Comparison of ENCODE assay signal across 14 cellular contexts in the genomic region with DNA sequence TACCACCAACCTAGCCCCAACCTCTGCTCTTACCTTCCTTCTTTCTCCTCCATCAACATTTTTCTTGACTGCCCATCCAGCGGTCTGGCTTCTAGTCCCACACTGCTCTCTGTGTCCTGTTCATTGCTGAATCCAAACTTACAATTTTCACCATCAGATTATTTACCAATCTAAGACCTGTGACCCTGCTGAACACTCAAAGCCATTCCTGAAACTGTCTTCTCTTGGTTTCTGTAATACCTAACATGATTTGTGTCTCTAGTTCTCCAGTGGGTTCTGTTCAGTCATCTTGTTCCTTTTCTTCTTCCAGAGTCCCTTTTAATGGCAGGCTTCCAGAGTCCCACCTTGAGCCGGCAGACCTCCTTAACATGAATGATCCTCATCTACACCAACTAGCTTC. TPM values are rescaled to one million over a fixed set of nuclear protein-coding genes. Genes with fewer than 3 reads are reported as not detected.
A peak's percentile ranks its signal among the peaks of the same experiment; 100 is the strongest.
DNase-seq lines count a peak whose midpoint lies in the region; ATAC-seq and TF ChIP-seq lines count a peak whose summit lies in the region.
"Had no signal": no experiment of that assay in that cellular context is flagged by ENCODE, and none has a peak within 500 bp of the region (broad histone marks: within the 10 kb centered on the region; RNA-seq: fewer than 3 reads in every experiment).

No MANE protein-coding gene starts in this region.

- H3K18ac ChIP-seq in IMR-90 (ENCODE audit: low read depth, low read length), result peak overlapping the region; percentile 57; the same call in 1 of the 2 replicates

- H2AK5ac ChIP-seq in IMR-90 (ENCODE audit: low read depth, low read length), result peak overlapping the region; percentile 27; the same call in 1 of the 2 replicates

- H3K36me3 ChIP-seq in IMR-90 (ENCODE audit: control insufficient read depth, insufficient read depth, low read length), result no peaks in the 10 kb centered on the region
- no peaks in the 10 kb centered on the region for H3K36me3 ChIP-seq in BE2C
- H3K36me3 ChIP-seq: vagina had no signal

- POLR2A ChIA-PET in IMR-90 (lab: Charles Lee; ENCODE audit: unreplicated experiment), result no interaction called here

- no peak overlapping the region for H3K23ac ChIP-seq in IMR-90 (ENCODE audit: low read depth, low read length)

- H2BK120ac ChIP-seq in IMR-90 (ENCODE audit: low read depth, low read length), result no peak overlapping the region

- in situ Hi-C loops in IMR-90 (cut with MboI; ENCODE audit: low sequenced_read_pairs), result no loop called here
- in situ Hi-C loops in KBM-7 (cut with MboI; ENCODE audit: low pct_unique_long_range_greater_than_20kb, low sequenced_read_pairs), result no loop called here

- WGBS in IMR-90 (ENCODE audit: extremely low coverage in 2 of 2, insufficient read length in 1 of 2), 2 experiments, result no CpG with 5 or more reads among the region's 2 CpGs

- no peaks in the 10 kb centered on the region for H3K9me1 ChIP-seq in IMR-90 (ENCODE audit: insufficient read depth, low read length)

- H2AFZ ChIP-seq in IMR-90 (replicated peaks; ENCODE audit: low read length, poor library complexity), result no peak overlapping the region

- no peak overlapping the region; the same call in 2 of the 3 replicates for H2BK15ac ChIP-seq in IMR-90 (ENCODE audit: low read depth, low read length)

- no peak overlapping the region for H3K56ac ChIP-seq in IMR-90 (ENCODE audit: extremely low read depth, insufficient read depth, low read length)

- intact Hi-C loops in IMR-90 (cut with micrococcal nuclease), result no loop called here

- no peak overlapping the region for H4K8ac ChIP-seq in IMR-90 (ENCODE audit: low read depth in 2 of 2, low read length in 2 of 2)

- CTCF ChIA-PET in IMR-90 (lab: Yijun Ruan, JAX), result no interaction called here

- H3K9me3 ChIP-seq in IMR-90 (ENCODE audit: control insufficient read depth, insufficient read depth, low read length) (no peaks in the 10 kb centered on the region; the same call in 1 of the 2 replicates), BE2C (no peaks in the 10 kb centered on the region)
- H3K9me3 ChIP-seq: SK-N-SH, vagina had no signal

- peak overlapping the region; percentile 54; the same call in 1 of the 2 replicates for H4K5ac ChIP-seq in IMR-90 (ENCODE audit: low read depth, low read length)

- TF ChIP-seq POLR2A in IMR-90 (IDR thresholded peaks at IDR 0.05; ENCODE audit: low read depth, low read length), result no peak

- no peak overlapping the region for H4K91ac ChIP-seq in IMR-90 (ENCODE audit: insufficient read depth, low read depth, low read length)

- H4K20me1 ChIP-seq in IMR-90 (ENCODE audit: insufficient read depth, low read length), result peaks cover 58% of the 10 kb centered on the region

- H2AK9ac ChIP-seq in IMR-90 (replicated peaks; ENCODE audit: low read depth, low read length, poor library complexity), result no peak overlapping the region

- H3K4ac ChIP-seq in IMR-90 (ENCODE audit: low read depth, low read length), result no peak overlapping the region

- no peak overlapping the region for H3K14ac ChIP-seq in IMR-90 (replicated peaks; ENCODE audit: low read depth, low read length)

- BruUV-seq in IMR-90 (replicated peaks; lab: Mats Ljungman, UMichigan), result no TSS peak

- TF ChIP-seq CTCF in GM12864 (IDR thresholded peaks at IDR 0.05; ENCODE audit: low read depth, low read length, missing control alignments) (no peak), IMR-90 (conservative IDR thresholded peaks at IDR 0.05; ENCODE audit: low read depth, low read length) (no peak), BE2C (IDR thresholded peaks at IDR 0.05; ENCODE audit: low read depth, low read length) (no peak)

- H3K27ac ChIP-seq in IMR-90 (ENCODE audit: insufficient read depth, low read length), result no peak overlapping the region
- H3K27ac ChIP-seq: vagina had no signal

- H3K9ac ChIP-seq in IMR-90 (ENCODE audit: low read depth, low read length), result no peak overlapping the region
- H3K9ac ChIP-seq: SK-N-SH had no signal

- H3K4me1 ChIP-seq in IMR-90 (ENCODE audit: control insufficient read depth, insufficient read depth, low read length), result peaks cover 5% of the 10 kb centered on the region
- H3K4me1 ChIP-seq in BE2C, result no peaks in the 10 kb centered on the region

- H2BK5ac ChIP-seq in IMR-90 (ENCODE audit: low read depth, low read length, poor library complexity, severe bottlenecking), result no peak overlapping the region

- H3K4me2 ChIP-seq in IMR-90 (ENCODE audit: low read depth, low read length), result no peak overlapping the region
- H3K4me2 ChIP-seq: SK-N-SH had no signal

- ATAC-seq in GM21526 (IDR thresholded peaks at IDR 0.05; ENCODE audit: low FRiP score, unreplicated experiment), result peak; percentile 48
- ATAC-seq in IMR-90 (ENCODE audit: low read depth), result no peak
- ATAC-seq in left lobe of liver, result peak; percentile 67
- ATAC-seq: naive thymus-derived CD8-positive, alpha-beta T cell had no signal

- DNase-seq in GM12864 (ENCODE audit: low read depth) (no peak), IMR-90 (no peak), left lobe of liver (ENCODE audit: low spot score) (no peak), BE2C (no peak), KBM-7 (no peak), AG20443 (ENCODE audit: low spot score) (no peak), T-helper 1 cell (no peak)
- DNase-seq: activated CD4-positive, alpha-beta T cell treated with anti-CD3 and anti-CD28 coated beads for 4 hours; GDM1; naive thymus-derived CD8-positive, alpha-beta T cell; NCI-H1417; SK-N-SH had no signal

- H2BK20ac ChIP-seq in IMR-90 (ENCODE audit: low read depth, low read length), result no peak overlapping the region

- H3K4me3 ChIP-seq in GM12864 (ENCODE audit: low read depth, low read length) (peak overlapping the region; percentile 12; the same call in 1 of the 2 replicates), IMR-90 (ENCODE audit: insufficient read depth, low read depth, low read length) (no peak overlapping the region), BE2C (ENCODE audit: low read depth, low read length) (no peak overlapping the region)
- H3K4me3 ChIP-seq: vagina had no signal

- TF ChIP-seq RAD21 in IMR-90 (IDR thresholded peaks at IDR 0.05; ENCODE audit: low read length), result no peak

- H3K79me1 ChIP-seq in IMR-90 (ENCODE audit: low read depth in 1 of 2, low read length in 2 of 2), result peaks cover 6 to 55% of the 10 kb centered on the region in 2 experiments

- no peaks in the 10 kb centered on the region for H3K27me3 ChIP-seq in IMR-90 (ENCODE audit: control insufficient read depth, insufficient read depth, low read length)
- no peaks in the 10 kb centered on the region for H3K27me3 ChIP-seq in BE2C
- H3K27me3 ChIP-seq: vagina had no signal

- dilution Hi-C loops in IMR-90 (cut with HindIII; ENCODE audit: low sequenced_read_pairs, unreplicated experiment), result no loop called here

TF ChIP-seq in IMR-90, 13 proteins besides CTCF, POLR2A, EP300 and RAD21:
- TF ChIP-seq RFX5 (IDR thresholded peaks at IDR 0.05; ENCODE audit: low read depth, low read length) (no peak), MAZ (IDR thresholded peaks at IDR 0.05; ENCODE audit: borderline replicate concordance, low read depth, low read length) (no peak), CHD1 (IDR thresholded peaks at IDR 0.05; ENCODE audit: low read depth, low read length) (no peak), NFE2L2 (IDR thresholded peaks at IDR 0.05; ENCODE audit: low read depth, low read length) (no peak), RCOR1 (IDR thresholded peaks at IDR 0.05; ENCODE audit: insufficient replicate concordance, low read length) (no peak), ELK1 (IDR thresholded peaks at IDR 0.05; ENCODE audit: borderline replicate concordance, low read depth, low read length) (no peak), USF2 (IDR thresholded peaks at IDR 0.05; ENCODE audit: low read depth, low read length) (no peak), SMC3 (IDR thresholded peaks at IDR 0.05; ENCODE audit: low read depth, low read length) (no peak), MAFK (IDR thresholded peaks at IDR 0.05; ENCODE audit: low read depth, low read length) (no peak), BHLHE40 (IDR thresholded peaks at IDR 0.05; ENCODE audit: low read depth, low read length) (no peak), CEBPB (IDR thresholded peaks at IDR 0.05; ENCODE audit: low read depth, low read length) (no peak)

RNA-seq across cellular contexts. Expression of gene RRAS2, which starts 24.1 kb away (rescaled TPM):
- 106 and 155 TPM in 2 replicates for total RNA-seq in IMR-90 (2012; rRNA removed)
- polyA plus RNA-seq in IMR-90 (2012; rRNA removed), result 64.8 and 85.5 TPM in 2 replicates
- 13.2 and 50.0 TPM in 2 replicates for polyA plus RNA-seq in IMR-90 (2012; cell fraction: cytosol; rRNA removed)
- polyA plus RNA-seq in IMR-90 (2012; cell fraction: nucleus; rRNA removed; ENCODE audit: low replicate concordance), result 20.2 and 33.9 TPM in 2 replicates
- 24.1 TPM for total RNA-seq in left lobe of liver
- 5.4 TPM for polyA plus RNA-seq in BE2C (2012; ENCODE audit: insufficient read depth, insufficient read length, low read depth)
